8 cellular contexts compared by ENCODE assay signal in genomic region chr6:36735110-36735971, GRCh38. TPM values are rescaled to one million over a fixed set of nuclear protein-coding genes. Genes with fewer than 3 reads are reported as not detected.
DNase-seq lines count a peak whose midpoint lies in the region; ATAC-seq and TF ChIP-seq lines count a peak whose summit lies in the region.

No MANE protein-coding gene starts in this region.

- no peaks in the 10 kb centered on the region for H3K9me3 ChIP-seq in adrenal gland (replicated peaks in 1 of 3)

- intact Hi-C loops in adrenal gland (cut with DNase I) = no loop called here

- TF ChIP-seq POLR2A in adrenal gland (IDR thresholded peaks at IDR 0.05) = peak in 1 of 2 donors; percentile 19

- no peaks in the 10 kb centered on the region for H3K36me3 ChIP-seq in adrenal gland (replicated peaks in 1 of 2)

- TF ChIP-seq CTCF in adrenal gland (IDR thresholded peaks at IDR 0.05) = peak in 1 of 6 experiments; percentile 20

- H3K4me1 Mint-ChIP-seq in stimulated activated memory B cell treated with anti-CD40 and anti-IgM and Interleukin-4, amounts not matched to agents 10 μg/mL and 1 μg/mL and 100 μg/mL, for 72 hours = peaks cover 56% of the 10 kb centered on the region

- peak overlapping the region; percentile 60 for H3K27ac Mint-ChIP-seq in stimulated activated memory B cell treated with anti-CD40 and anti-IgM and Interleukin-4, amounts not matched to agents 10 μg/mL and 1 μg/mL and 100 μg/mL, for 72 hours

- H3K4me3 ChIP-seq in adrenal gland = peak overlapping the region in 1 of 4 donors; percentile 28

- DNase-seq in CD1c-positive myeloid dendritic cell (ENCODE audit: extremely low spot score) (peak; percentile 64), Kasumi-1 (lab: John Stamatoyannopoulos, UW) (peak; percentile 87 to 89), adrenal gland (peak; percentile 43 to 80 (median 65)), inferior parietal cortex (ENCODE audit: extremely low spot score) (peak; percentile 5), NCI-H526 treated with DMSO at 0.1 percent for 48 hours (lab: John Stamatoyannopoulos, UW) (no peak)

- 29 to 42% (median 39%) methylated on average over 16 to 23 of the region's 23 CpGs for WGBS in adrenal gland, 4 donors

- ATAC-seq in stimulated activated memory B cell treated with anti-CD40 and anti-IgM and Interleukin-4, amounts not matched to agents 10 μg/mL and 1 μg/mL and 100 μg/mL, for 72 hours = peak; percentile 76
- ATAC-seq in HG03196 (IDR thresholded peaks at IDR 0.05; ENCODE audit: unreplicated experiment) (no peak), HG03378 (IDR thresholded peaks at IDR 0.05; ENCODE audit: unreplicated experiment) (no peak)

- no peaks in the 10 kb centered on the region for H3K9me3 Mint-ChIP-seq in stimulated activated memory B cell treated with anti-CD40 and anti-IgM and Interleukin-4, amounts not matched to agents 10 μg/mL and 1 μg/mL and 100 μg/mL, for 72 hours

- H3K4me3 Mint-ChIP-seq in stimulated activated memory B cell treated with anti-CD40 and anti-IgM and Interleukin-4, amounts not matched to agents 10 μg/mL and 1 μg/mL and 100 μg/mL, for 72 hours = peak overlapping the region; percentile 40

- H3K27me3 ChIP-seq in adrenal gland = no peaks in the 10 kb centered on the region

- H3K27ac ChIP-seq in adrenal gland = peak overlapping the region in 4 of 5 donors; percentile 22 to 94 (median 68)

- peaks cover 0 to 5% of the 10 kb centered on the region in 2 donors for H3K4me1 ChIP-seq in adrenal gland (replicated peaks in 1 of 2)

- peaks cover 4% of the 10 kb centered on the region for H3K36me3 Mint-ChIP-seq in stimulated activated memory B cell treated with anti-CD40 and anti-IgM and Interleukin-4, amounts not matched to agents 10 μg/mL and 1 μg/mL and 100 μg/mL, for 72 hours

- H3K27me3 Mint-ChIP-seq in stimulated activated memory B cell treated with anti-CD40 and anti-IgM and Interleukin-4, amounts not matched to agents 10 μg/mL and 1 μg/mL and 100 μg/mL, for 72 hours = no peaks in the 10 kb centered on the region

RNA-seq across cellular contexts. Expression of gene RAB44, which starts 37.7 kb away (rescaled TPM):
- total RNA-seq in adrenal gland = not detected
- polyA plus RNA-seq in adrenal gland = under 1 TPM in 2 of 3 donors, not detected in 1; 0.03 to 0.16 TPM

RNA-seq across cellular contexts. Expression of gene CDKN1A, which starts 56.8 kb away (rescaled TPM):
- 100 to 1,000 TPM in 2 of 8 donors, 10 to 100 TPM in 6; 44.7 to 154 (median 79.9) TPM for total RNA-seq in adrenal gland
- polyA plus RNA-seq in adrenal gland = 10 to 100 TPM; 18.8 to 45.1 (median 25.2) TPM
